Comparison of ENCODE assay signal across 11 cellular contexts in genomic region chr3:64327039-64327804, GRCh38.
A peak's percentile ranks its signal among the peaks of the same experiment; 100 is the strongest.
DNase-seq lines count a peak whose midpoint lies in the region; ATAC-seq, FAIRE-seq and TF ChIP-seq lines count a peak whose summit lies in the region.
"Had no signal": no experiment of that assay in that cellular context is flagged by ENCODE, and none has a peak within 500 bp of the region (broad histone marks: within the 10 kb centered on the region; RNA-seq: fewer than 3 reads in every experiment).

No MANE protein-coding gene starts in this region.

- H3K9me3 ChIP-seq in tibial artery = no peaks in the 10 kb centered on the region

- peak overlapping the region; percentile 70 to 73 for H3K27ac ChIP-seq in tibial artery

- TF ChIP-seq CTCF in foreskin fibroblast (IDR thresholded peaks at IDR 0.05; ENCODE audit: low read depth, low read length) (no peak), nephron progenitor cell (IDR thresholded peaks at IDR 0.05) (no peak), tibial artery (IDR thresholded peaks at IDR 0.05) (no peak), D721Med (IDR thresholded peaks at IDR 0.05; ENCODE audit: insufficient read depth, missing control alignments) (no peak)

- H3K36me3 Mint-ChIP-seq in nephron progenitor cell (ENCODE audit: low read depth) = peaks cover 5% of the 10 kb centered on the region
- H3K36me3 Mint-ChIP-seq in activated T-helper 1 cell treated with anti-CD3 and anti-CD28 coated beads, Interleukin-12 subunit alpha, Interleukin-12 subunit beta, Interleukin-2, Interleukin-4 antibody, amounts not matched to agents 30 ng/mL and 10 ng/mL and 1 ng/mL, durations not matched to agents 14 hours and 24 hours and 36 hours (ENCODE audit: low read depth) = no peaks in the 10 kb centered on the region
- H3K36me3 Mint-ChIP-seq in effector memory CD8-positive, alpha-beta T cell (ENCODE audit: insufficient read depth) = no peaks in the 10 kb centered on the region

- no peaks in the 10 kb centered on the region for H3K36me3 ChIP-seq in tibial artery

- H3K27me3 ChIP-seq in tibial artery = no peaks in the 10 kb centered on the region

- DNase-seq in SK-N-DZ (ENCODE audit: low spot score) = peak; percentile 8
- DNase-seq in foreskin fibroblast = peak; percentile 81 to 88
- DNase-seq in nephron progenitor cell = no peak
- peak; percentile 76 to 88 for DNase-seq in tibial artery
- no peak for DNase-seq in iPS-NIHi7 (ENCODE audit: extremely low spot score)
- no peak for DNase-seq in activated T-helper 1 cell treated with anti-CD3 and anti-CD28 coated beads, Interleukin-12 subunit alpha, Interleukin-12 subunit beta, Interleukin-2, Interleukin-4 antibody, amounts not matched to agents 30 ng/mL and 10 ng/mL and 1 ng/mL, durations not matched to agents 14 hours and 24 hours and 36 hours (ENCODE audit: low spot score)
- no peak for DNase-seq in effector memory CD8-positive, alpha-beta T cell
- DNase-seq in D721Med (ENCODE audit: insufficient read length, low spot score) = no peak
- DNase-seq: COR-L47, MM.1S had no signal

- ATAC-seq in effector memory CD8-positive, alpha-beta T cell (replicated peaks) = no peak

- H3K4me1 Mint-ChIP-seq in nephron progenitor cell = peaks cover 22% of the 10 kb centered on the region
- no peaks in the 10 kb centered on the region for H3K4me1 Mint-ChIP-seq in activated T-helper 1 cell treated with anti-CD3 and anti-CD28 coated beads, Interleukin-12 subunit alpha, Interleukin-12 subunit beta, Interleukin-2, Interleukin-4 antibody, amounts not matched to agents 30 ng/mL and 10 ng/mL and 1 ng/mL, durations not matched to agents 14 hours and 24 hours and 36 hours (ENCODE audit: low read depth)
- H3K4me1 Mint-ChIP-seq in effector memory CD8-positive, alpha-beta T cell (ENCODE audit: low read depth in 2 of 2) = no peaks in the 10 kb centered on the region
- H3K4me1 Mint-ChIP-seq: central memory CD8-positive, alpha-beta T cell had no signal

- H3K4me3 Mint-ChIP-seq in nephron progenitor cell = no peak overlapping the region
- no peak overlapping the region for H3K4me3 Mint-ChIP-seq in activated T-helper 1 cell treated with anti-CD3 and anti-CD28 coated beads, Interleukin-12 subunit alpha, Interleukin-12 subunit beta, Interleukin-2, Interleukin-4 antibody, amounts not matched to agents 30 ng/mL and 10 ng/mL and 1 ng/mL, durations not matched to agents 14 hours and 24 hours and 36 hours
- H3K4me3 Mint-ChIP-seq in effector memory CD8-positive, alpha-beta T cell = no peak overlapping the region
- H3K4me3 Mint-ChIP-seq: central memory CD8-positive, alpha-beta T cell had no signal

- H3K4me3 ChIP-seq in foreskin fibroblast (ENCODE audit: low read depth in 1 of 2, low read length in 2 of 2) (no peak overlapping the region), tibial artery (no peak overlapping the region)

- intact Hi-C loops in tibial artery (cut with DNase I; ENCODE audit: low total_unique reads) = no loop called here
- intact Hi-C loops in activated T-helper 1 cell treated with anti-CD3 and anti-CD28 coated beads, Interleukin-12 subunit alpha, Interleukin-12 subunit beta, Interleukin-2, Interleukin-4 antibody, amounts not matched to agents 30 ng/mL and 10 ng/mL and 1 ng/mL, durations not matched to agents 14 hours and 24 hours and 36 hours (cut with micrococcal nuclease) = no loop called here

- H3K27me3 Mint-ChIP-seq in nephron progenitor cell (ENCODE audit: low read depth, poor library complexity) = peaks cover 5% of the 10 kb centered on the region
- H3K27me3 Mint-ChIP-seq in activated T-helper 1 cell treated with anti-CD3 and anti-CD28 coated beads, Interleukin-12 subunit alpha, Interleukin-12 subunit beta, Interleukin-2, Interleukin-4 antibody, amounts not matched to agents 30 ng/mL and 10 ng/mL and 1 ng/mL, durations not matched to agents 14 hours and 24 hours and 36 hours (ENCODE audit: insufficient read depth) = no peaks in the 10 kb centered on the region
- H3K27me3 Mint-ChIP-seq in effector memory CD8-positive, alpha-beta T cell = no peaks in the 10 kb centered on the region

- FAIRE-seq in D721Med (lab: Jason Lieb, UNC) = no peak

- H3K4me1 ChIP-seq in tibial artery = peaks cover 0 to under 1% (median 0%) of the 10 kb centered on the region in 4 donors

- peak overlapping the region; percentile 77 for H3K27ac Mint-ChIP-seq in nephron progenitor cell
- H3K27ac Mint-ChIP-seq in activated T-helper 1 cell treated with anti-CD3 and anti-CD28 coated beads, Interleukin-12 subunit alpha, Interleukin-12 subunit beta, Interleukin-2, Interleukin-4 antibody, amounts not matched to agents 30 ng/mL and 10 ng/mL and 1 ng/mL, durations not matched to agents 14 hours and 24 hours and 36 hours = no peak overlapping the region
- no peak overlapping the region for H3K27ac Mint-ChIP-seq in effector memory CD8-positive, alpha-beta T cell

- H3K9me3 Mint-ChIP-seq in nephron progenitor cell = peaks cover 8% of the 10 kb centered on the region
- no peaks in the 10 kb centered on the region for H3K9me3 Mint-ChIP-seq in activated T-helper 1 cell treated with anti-CD3 and anti-CD28 coated beads, Interleukin-12 subunit alpha, Interleukin-12 subunit beta, Interleukin-2, Interleukin-4 antibody, amounts not matched to agents 30 ng/mL and 10 ng/mL and 1 ng/mL, durations not matched to agents 14 hours and 24 hours and 36 hours
- peaks cover 3 to 13% of the 10 kb centered on the region in 2 donors for H3K9me3 Mint-ChIP-seq in effector memory CD8-positive, alpha-beta T cell
- H3K9me3 Mint-ChIP-seq: central memory CD8-positive, alpha-beta T cell had no signal

Comparison
In these comparisons a context has a peak if more than half of its experiments do, and no peak if none do; other contexts are left out.
1. DNase-seq: peak in SK-N-DZ (single experiment), foreskin fibroblast (2 of 2) and tibial artery (2 of 2); none in nephron progenitor cell (single experiment), iPS-NIHi7 (single experiment), activated T-helper 1 cell treated with anti-CD3 and anti-CD28 coated beads, Interleukin-12 subunit alpha, Interleukin-12 subunit beta, Interleukin-2, Interleukin-4 antibody, amounts not matched to agents 30 ng/mL and 10 ng/mL and 1 ng/mL, durations not matched to agents 14 hours and 24 hours and 36 hours (single experiment), effector memory CD8-positive, alpha-beta T cell (0 of 3) and D721Med (single experiment).